8 cellular contexts compared by ENCODE assay signal in genomic region chr17:39174907-39175694, GRCh38. TPM values are rescaled to one million over a fixed set of nuclear protein-coding genes. Genes with fewer than 3 reads are reported as not detected.
A peak's percentile ranks its signal among the peaks of the same experiment; 100 is the strongest.
DNase-seq lines count a peak whose midpoint lies in the region; ATAC-seq and TF ChIP-seq lines count a peak whose summit lies in the region.

No MANE protein-coding gene starts in this region.

- 31% methylated on average over 19 of the region's 35 CpGs for WGBS in right lobe of liver (ENCODE audit: insufficient coverage, low coverage, low lambda C conversion rate, missing lambda C conversion rate)

- no peaks in the 10 kb centered on the region for H3K27me3 ChIP-seq in colonic mucosa
- no peaks in the 10 kb centered on the region for H3K27me3 ChIP-seq in right lobe of liver

- no peak for TF ChIP-seq POLR2A in right lobe of liver (IDR thresholded peaks at IDR 0.05)

- H3K9me3 ChIP-seq in colonic mucosa: no peaks in the 10 kb centered on the region
- H3K9me3 ChIP-seq in right lobe of liver: no peaks in the 10 kb centered on the region

- H3K27ac Mint-ChIP-seq in activated CD4-positive, alpha-beta T cell treated with anti-CD3 and anti-CD28 coated beads for 36 hours: no peak overlapping the region

- POLR2A ChIA-PET in activated CD4-positive, alpha-beta T cell treated with anti-CD3 and anti-CD28 coated beads for 36 hours (lab: Charles Lee): interaction anchor here (0.6 to 2.1 kb wide), 4 partner anchors 17 to 88 kb away, joined by 3 to 4 read pairs (median 4); partner anchors contain the start of genes PLXDC1 and RPL19

- peaks cover 10% of the 10 kb centered on the region for H3K36me3 Mint-ChIP-seq in activated CD4-positive, alpha-beta T cell treated with anti-CD3 and anti-CD28 coated beads for 36 hours (ENCODE audit: low read depth)

- intact Hi-C loops in activated CD4-positive, alpha-beta T cell treated with anti-CD3 and anti-CD28 coated beads for 36 hours (cut with DNase I, micrococcal nuclease): loop anchor here in 1 of 2 experiments (1.0 kb wide), 2 partner anchors 10 to 192 kb away; no protein-coding TSS in a partner anchor
- intact Hi-C loops in colonic mucosa (cut with DNase I) (no loop called here), right lobe of liver (cut with DNase I) (no loop called here)

- H3K4me1 ChIP-seq in colonic mucosa (no peaks in the 10 kb centered on the region), right lobe of liver (no peaks in the 10 kb centered on the region)

- H3K9ac ChIP-seq in colonic mucosa (ENCODE audit: low read depth in 2 of 2, low read length in 2 of 2): no peak overlapping the region

- H3K36me3 ChIP-seq in colonic mucosa (no peaks in the 10 kb centered on the region), right lobe of liver (no peaks in the 10 kb centered on the region)

- CTCF ChIA-PET in activated CD4-positive, alpha-beta T cell treated with anti-CD3 and anti-CD28 coated beads for 36 hours (lab: Charles Lee): interaction anchor here (0.6 to 5.7 kb wide), 35 partner anchors 8 to 441 kb away, joined by 3 to 76 read pairs (median 4); partner anchors contain the start of gene ARL5C

- H3K4me3 ChIP-seq in colonic mucosa (no peak overlapping the region), right lobe of liver (no peak overlapping the region)

- TF ChIP-seq CTCF in colonic mucosa (IDR thresholded peaks at IDR 0.05) (peak; percentile 84), right lobe of liver (IDR thresholded peaks at IDR 0.05) (peak; percentile 59 to 83 (median 79))

- H3K27me3 Mint-ChIP-seq in activated CD4-positive, alpha-beta T cell treated with anti-CD3 and anti-CD28 coated beads for 36 hours: no peaks in the 10 kb centered on the region

- H3K9me3 Mint-ChIP-seq in activated CD4-positive, alpha-beta T cell treated with anti-CD3 and anti-CD28 coated beads for 36 hours (ENCODE audit: low read depth): no peaks in the 10 kb centered on the region

- DNase-seq in NCI-H1436 (lab: John Stamatoyannopoulos, UW) (peak; percentile 79), NCI-H1436 treated with DMSO at 0.1 percent for 48 hours (lab: John Stamatoyannopoulos, UW) (no peak), NCI-H2196 treated with DMSO at 0.1 percent for 48 hours (lab: John Stamatoyannopoulos, UW; ENCODE audit: unreplicated experiment) (peak; percentile 20), colonic mucosa (peak; percentile 72), right lobe of liver (peak in 1 of 3 donors; percentile 60), T1000 (lab: John Stamatoyannopoulos, UW) (no peak)
- DNase-seq in activated CD4-positive, alpha-beta T cell treated with anti-CD3 and anti-CD28 coated beads for 36 hours: peak; percentile 87
- peak; percentile 61 for DNase-seq in stimulated activated CD8-positive, alpha-beta memory T cell treated with anti-CD3 and anti-CD28 coated beads, Interleukin-15, amount 100 ng/mL, for 1 hour (ENCODE audit: low read depth)

- no peak overlapping the region for H3K4me3 Mint-ChIP-seq in activated CD4-positive, alpha-beta T cell treated with anti-CD3 and anti-CD28 coated beads for 36 hours

- H3K27ac ChIP-seq in colonic mucosa (no peak overlapping the region), right lobe of liver (no peak overlapping the region)

- peaks cover 9% of the 10 kb centered on the region for H3K4me1 Mint-ChIP-seq in activated CD4-positive, alpha-beta T cell treated with anti-CD3 and anti-CD28 coated beads for 36 hours

- peak; percentile 88 for ATAC-seq in activated CD4-positive, alpha-beta T cell treated with anti-CD3 and anti-CD28 coated beads for 36 hours
- ATAC-seq in right lobe of liver: peak; percentile 51 to 77 (median 74)

RNA-seq across cellular contexts. Expression of gene ARL5C, which starts 9.1 kb away (rescaled TPM):
- not detected for total RNA-seq in activated CD4-positive, alpha-beta T cell treated with anti-CD3 and anti-CD28 coated beads for 36 hours
- total RNA-seq in colonic mucosa (not detected), right lobe of liver (not detected)

RNA-seq across cellular contexts. Expression of gene CACNB1, which starts 22.4 kb away (rescaled TPM):
- total RNA-seq in activated CD4-positive, alpha-beta T cell treated with anti-CD3 and anti-CD28 coated beads for 36 hours: 10 to 100 TPM; 11.8 to 12.3 TPM
- 1 to 10 TPM; 5.9 to 8.8 TPM for total RNA-seq in colonic mucosa
- 1 to 10 TPM in 1 of 6 experiments, under 1 TPM in 4, not detected in 1; 0.18 to 1.3 (median 0.27) TPM for total RNA-seq in right lobe of liver

RNA-seq across cellular contexts. Expression of gene PLXDC1, which starts 23.7 kb away (rescaled TPM):
- total RNA-seq in activated CD4-positive, alpha-beta T cell treated with anti-CD3 and anti-CD28 coated beads for 36 hours: 1 to 10 TPM; 1.2 to 2.4 TPM
- total RNA-seq in colonic mucosa: 1 to 10 TPM in 1 of 2 donors, under 1 TPM in 1; 0.54 to 4.4 TPM
- 1 to 10 TPM in 1 of 6 experiments, under 1 TPM in 5; 0.11 to 1.6 (median 0.54) TPM for total RNA-seq in right lobe of liver

RNA-seq across cellular contexts. Expression of gene RPL19, which starts 25.0 kb away (rescaled TPM):
- 1,000 to 10,000 TPM; 2,801 to 2,985 TPM for total RNA-seq in activated CD4-positive, alpha-beta T cell treated with anti-CD3 and anti-CD28 coated beads for 36 hours
- total RNA-seq in colonic mucosa (1,000 to 10,000 TPM; 1,557 to 1,567 TPM), right lobe of liver (1,000 to 10,000 TPM in 2 of 6 experiments, 100 to 1,000 TPM in 4; 537 to 1,327 (median 627) TPM)

RNA-seq across cellular contexts. Expression of gene STAC2, which starts 50.6 kb away (rescaled TPM):
- total RNA-seq in activated CD4-positive, alpha-beta T cell treated with anti-CD3 and anti-CD28 coated beads for 36 hours: not detected
- total RNA-seq in colonic mucosa (under 1 TPM; 0.11 to 0.15 TPM), right lobe of liver (not detected)

Comparison
In these comparisons a context has a peak if more than half of its experiments do, and no peak if none do; other contexts are left out.
1. DNase-seq: peak in NCI-H1436 (single experiment), NCI-H2196 treated with DMSO at 0.1 percent for 48 hours (single experiment), activated CD4-positive, alpha-beta T cell treated with anti-CD3 and anti-CD28 coated beads for 36 hours (single experiment), colonic mucosa (single experiment) and stimulated activated CD8-positive, alpha-beta memory T cell treated with anti-CD3 and anti-CD28 coated beads, Interleukin-15, amount 100 ng/mL, for 1 hour (single experiment); none in NCI-H1436 treated with DMSO at 0.1 percent for 48 hours (single experiment) and T1000 (single experiment).